17 cellular contexts compared by ENCODE assay signal in genomic region chr10:74821501-74821900, GRCh38. TPM values are rescaled to one million over a fixed set of nuclear protein-coding genes. Genes with fewer than 3 reads are reported as not detected.
DNase-seq lines count a peak whose midpoint lies in the region; ATAC-seq and TF ChIP-seq lines count a peak whose summit lies in the region.
"Had no signal": no experiment of that assay in that cellular context is flagged by ENCODE, and none has a peak within 500 bp of the region (broad histone marks: within the 10 kb centered on the region; RNA-seq: fewer than 3 reads in every experiment).

No MANE protein-coding gene starts in this region.

- H3K79me2 ChIP-seq in mammary epithelial cell (ENCODE audit: insufficient read depth, low read length), result no peaks in the 10 kb centered on the region

- TF ChIP-seq POLR2A in breast epithelium (IDR thresholded peaks at IDR 0.05), result no peak

- H3K4me1 ChIP-seq in breast epithelium (no peaks in the 10 kb centered on the region), mammary epithelial cell (ENCODE audit: insufficient read depth, low read length) (peaks cover 6% of the 10 kb centered on the region), lower lobe of right lung (peaks cover 39% of the 10 kb centered on the region), tibial artery (peaks cover 0 to 34% (median 30%) of the 10 kb centered on the region in 4 donors)

- no peaks in the 10 kb centered on the region for H4K20me1 ChIP-seq in mammary epithelial cell (ENCODE audit: insufficient read depth, low read length)

- H2AFZ ChIP-seq in mammary epithelial cell (ENCODE audit: low read depth, low read length), result no peak overlapping the region

- TF ChIP-seq CTCF in breast epithelium (IDR thresholded peaks at IDR 0.05) (no peak), mammary epithelial cell (conservative IDR thresholded peaks at IDR 0.05 in 1 of 2, IDR thresholded peaks at IDR 0.05 in 1 of 2; ENCODE audit: extremely low read depth in 1 of 2, insufficient read depth in 1 of 2, low read depth in 1 of 2, low read length in 2 of 2) (no peak), lower lobe of right lung (IDR thresholded peaks at IDR 0.05) (no peak), tibial artery (IDR thresholded peaks at IDR 0.05) (no peak)

- H3K27me3 ChIP-seq in breast epithelium (no peaks in the 10 kb centered on the region), mammary epithelial cell (ENCODE audit: insufficient read depth, low read length) (no peaks in the 10 kb centered on the region), lower lobe of right lung (ENCODE audit: low read depth) (no peaks in the 10 kb centered on the region), tibial artery (no peaks in the 10 kb centered on the region)
- H3K27me3 ChIP-seq: left lung had no signal

- no TSS peak for BruUV-seq in mammary epithelial cell (replicated peaks; lab: Mats Ljungman, UMichigan)

- intact Hi-C loops in breast epithelium (cut with DNase I; ENCODE audit: low total_unique reads), result no loop called here
- intact Hi-C loops in mammary epithelial cell (cut with micrococcal nuclease), result loop anchor here (10.0 kb wide), 1 partner anchor 557 kb away; no protein-coding TSS in a partner anchor
- intact Hi-C loops in lower lobe of right lung (cut with DNase I), result no loop called here
- intact Hi-C loops in tibial artery (cut with DNase I; ENCODE audit: low total_unique reads), result loop anchor here (10.0 kb wide), 2 partner anchors 283 to 413 kb away; partner anchors contain the start of gene COMTD1

- H3K9ac ChIP-seq in mammary epithelial cell (ENCODE audit: insufficient read depth, low read length), result no peak overlapping the region

- in situ Hi-C loops in mammary epithelial cell (cut with MboI; ENCODE audit: low sequenced_read_pairs in 2 of 2), result no loop called here

- WGBS in mammary epithelial cell (ENCODE audit: low coverage, missing lambda C conversion rate), result 25% methylated on average over 3 of the region's 3 CpGs

- H3K36me3 ChIP-seq in breast epithelium (no peaks in the 10 kb centered on the region), mammary epithelial cell (ENCODE audit: insufficient read depth, low read length) (no peaks in the 10 kb centered on the region), lower lobe of right lung (no peaks in the 10 kb centered on the region), tibial artery (no peaks in the 10 kb centered on the region)
- H3K36me3 ChIP-seq: left lung had no signal

- H3K4me3 ChIP-seq in breast epithelium (no peak overlapping the region), mammary epithelial cell (replicated peaks in 1 of 3; ENCODE audit: insufficient read depth in 1 of 3, low read depth in 2 of 3, low read length in 3 of 3) (no peak overlapping the region), lower lobe of right lung (no peak overlapping the region), tibial artery (no peak overlapping the region)
- H3K4me3 ChIP-seq: left lung, skin epidermis had no signal

- H3K27ac ChIP-seq in breast epithelium, result peak overlapping the region; percentile 2 to 14
- H3K27ac ChIP-seq in mammary epithelial cell (ENCODE audit: insufficient read depth, low read depth, low read length), result no peak overlapping the region
- peak overlapping the region; percentile 69 for H3K27ac ChIP-seq in lower lobe of right lung
- peak overlapping the region; percentile 61 to 92 for H3K27ac ChIP-seq in tibial artery
- H3K27ac ChIP-seq: HL-60 had no signal

- CTCF ChIA-PET in mammary epithelial cell (lab: Charles Lee; ENCODE audit: low non-redundant PET), result no interaction called here

- H3K9me3 ChIP-seq in breast epithelium (no peaks in the 10 kb centered on the region), mammary epithelial cell (replicated peaks; ENCODE audit: insufficient read depth, low read length) (no peaks in the 10 kb centered on the region), lower lobe of right lung (no peaks in the 10 kb centered on the region), tibial artery (no peaks in the 10 kb centered on the region)
- H3K9me3 ChIP-seq: left lung had no signal

- no peak overlapping the region for H3K4me2 ChIP-seq in mammary epithelial cell (ENCODE audit: insufficient read depth, low read depth, low read length)

- DNase-seq in breast epithelium (ENCODE audit: low spot score in 2 of 2) (no peak), mammary epithelial cell (no peak), NCI-H2196 treated with DMSO at 0.1 percent for 48 hours (lab: John Stamatoyannopoulos, UW; ENCODE audit: unreplicated experiment) (peak; percentile 75), lower lobe of right lung (peak; percentile 70), tibial artery (no peak)
- DNase-seq: H9, hippocampal formation, NCI-H2227 treated with DMSO at 0.1 percent for 48 hours, SW 1271 had no signal

- ATAC-seq in lower lobe of right lung (no peak), GM19455 (IDR thresholded peaks at IDR 0.05; ENCODE audit: unreplicated experiment) (no peak), HG03045 (IDR thresholded peaks at IDR 0.05; ENCODE audit: unreplicated experiment) (no peak), GM18868 (IDR thresholded peaks at IDR 0.05; ENCODE audit: unreplicated experiment) (no peak)
- ATAC-seq: esophagus mucosa, left lung, Panc1 had no signal

- dilution Hi-C loops in mammary epithelial cell (cut with HindIII; ENCODE audit: low sequenced_read_pairs), result no loop called here

RNA-seq across cellular contexts. Expression of gene KAT6B, which starts 4.9 kb away (rescaled TPM):
- total RNA-seq in breast epithelium, result 10 to 100 TPM; 46.2 to 90.3 (median 55.7) TPM
- total RNA-seq in mammary epithelial cell, result 10 to 100 TPM; 12.1 to 22.2 TPM
- 1.4 TPM for polyA plus RNA-seq in mammary epithelial cell
- 27.6 TPM for polyA minus RNA-seq in mammary epithelial cell
- 46.3 TPM for total RNA-seq in lower lobe of right lung

Comparison
In these comparisons a context has a peak if more than half of its experiments do, and no peak if none do; other contexts are left out.
1. intact Hi-C loops: an anchor here in mammary epithelial cell (10.0 kb wide) and tibial artery (10.0 kb wide); none called in breast epithelium and lower lobe of right lung.
2. DNase-seq: peak in NCI-H2196 treated with DMSO at 0.1 percent for 48 hours (single experiment) and lower lobe of right lung (single experiment); none in breast epithelium (0 of 2), mammary epithelial cell (single experiment) and tibial artery (0 of 2).